ENCODE assay signal across 21 cellular contexts in the genomic region with DNA sequence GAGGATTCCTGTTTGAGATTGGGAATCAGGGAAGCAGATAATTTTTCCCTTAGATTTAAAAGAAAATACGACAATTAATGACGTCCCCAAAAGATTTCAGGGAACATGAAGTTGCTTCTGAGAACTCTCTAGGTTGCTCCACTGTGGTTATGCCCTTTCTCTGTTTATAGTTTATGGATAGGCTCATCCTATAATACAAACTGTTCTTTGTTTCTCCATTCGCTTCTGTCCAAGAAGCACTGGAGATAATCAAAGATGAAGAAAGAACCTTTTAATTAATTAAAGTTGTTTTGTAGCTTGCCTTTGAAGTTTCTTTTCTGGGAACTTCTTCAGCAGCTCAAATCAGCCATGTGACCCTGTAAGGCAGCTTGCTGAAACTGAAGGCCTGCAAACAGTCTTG.
A peak's percentile ranks its signal among the peaks of the same experiment; 100 is the strongest.
DNase-seq lines count a peak whose midpoint lies in the region; ATAC-seq lines count a peak whose summit lies in the region.
"Had no signal": no experiment of that assay in that cellular context is flagged by ENCODE, and none has a peak within 500 bp of the region (broad histone marks: within the 10 kb centered on the region; RNA-seq: fewer than 3 reads in every experiment).

No MANE protein-coding gene starts in this region.

- no peaks in the 10 kb centered on the region for H3K9me3 ChIP-seq in SK-N-MC (ENCODE audit: low read depth, low read length)
- peaks cover 0 to 4% of the 10 kb centered on the region in 2 donors for H3K9me3 ChIP-seq in muscle layer of duodenum (ENCODE audit: control insufficient read depth in 1 of 2, low read length in 2 of 2)
- H3K9me3 ChIP-seq: BLaER1, HAP-1 had no signal

- H3K9ac ChIP-seq in SK-N-MC (ENCODE audit: insufficient read length), result peak overlapping the region; percentile 15
- H3K9ac ChIP-seq: BLaER1 had no signal

- H3K4me1 ChIP-seq in muscle layer of duodenum (ENCODE audit: control insufficient read depth in 1 of 2, insufficient read depth in 2 of 2, low read length in 2 of 2), result no peaks in the 10 kb centered on the region
- H3K4me1 ChIP-seq: BLaER1, HAP-1 had no signal

- H3K27me3 ChIP-seq in muscle layer of duodenum (ENCODE audit: low read depth, low read length), result no peaks in the 10 kb centered on the region
- H3K27me3 ChIP-seq: BLaER1 had no signal

- DNase-seq in COLO829 (ENCODE audit: low spot score), result peak; percentile 25
- DNase-seq in SK-N-MC (ENCODE audit: low read depth, low spot score), result no peak
- peak; percentile 6 for DNase-seq in fibroblast of gingiva (ENCODE audit: low read depth)
- DNase-seq in substantia nigra (lab: John Stamatoyannopoulos, UW), result no peak
- DNase-seq in NCI-H2029 treated with DMSO at 0.1 percent for 48 hours (lab: John Stamatoyannopoulos, UW), result no peak
- DNase-seq: CD4-positive, CD25-positive, alpha-beta regulatory T cell; CD8-positive, alpha-beta T cell; DMS 273 treated with DMSO at 0.1 percent for 48 hours; DMS79; EL; GDM1; GOT3; HFFc6 had no signal

- no peak overlapping the region for H3K27ac ChIP-seq in SK-N-MC
- H3K27ac ChIP-seq in muscle layer of duodenum (ENCODE audit: low read length), result peak overlapping the region; percentile 40
- H3K27ac ChIP-seq in substantia nigra (ENCODE audit: low read depth, low read length, poor library complexity, severe bottlenecking), result no peak overlapping the region
- H3K27ac ChIP-seq: 22Rv1, BLaER1, C4-2B had no signal

- H3K4me3 ChIP-seq in SK-N-MC (no peak overlapping the region), muscle layer of duodenum (ENCODE audit: low read depth in 1 of 2, low read length in 2 of 2) (no peak overlapping the region)
- H3K4me3 ChIP-seq: BLaER1, GM12878, HAP-1 had no signal

- no peaks in the 10 kb centered on the region for H3K36me3 ChIP-seq in SK-N-MC (ENCODE audit: insufficient read depth, low read length)
- H3K36me3 ChIP-seq in muscle layer of duodenum (ENCODE audit: control insufficient read depth in 1 of 2, insufficient read depth in 2 of 2, low read length in 2 of 2), result no peaks in the 10 kb centered on the region
- H3K36me3 ChIP-seq: BLaER1, HAP-1 had no signal

- no peak for ATAC-seq in GM21786 (IDR thresholded peaks at IDR 0.05; ENCODE audit: unreplicated experiment)
- no peak for ATAC-seq in HG03175 (IDR thresholded peaks at IDR 0.05; ENCODE audit: unreplicated experiment)
- ATAC-seq: CD8-positive, alpha-beta T cell; GM12878 had no signal

Comparison
In these comparisons a context has a peak if more than half of its experiments do, and no peak if none do; other contexts are left out.
1. DNase-seq: peak in COLO829 (single experiment) and fibroblast of gingiva (single experiment); none in SK-N-MC (single experiment), substantia nigra (0 of 49) and NCI-H2029 treated with DMSO at 0.1 percent for 48 hours (single experiment).